Comparison of ENCODE assay signal across 7 cellular contexts in the genomic region with DNA sequence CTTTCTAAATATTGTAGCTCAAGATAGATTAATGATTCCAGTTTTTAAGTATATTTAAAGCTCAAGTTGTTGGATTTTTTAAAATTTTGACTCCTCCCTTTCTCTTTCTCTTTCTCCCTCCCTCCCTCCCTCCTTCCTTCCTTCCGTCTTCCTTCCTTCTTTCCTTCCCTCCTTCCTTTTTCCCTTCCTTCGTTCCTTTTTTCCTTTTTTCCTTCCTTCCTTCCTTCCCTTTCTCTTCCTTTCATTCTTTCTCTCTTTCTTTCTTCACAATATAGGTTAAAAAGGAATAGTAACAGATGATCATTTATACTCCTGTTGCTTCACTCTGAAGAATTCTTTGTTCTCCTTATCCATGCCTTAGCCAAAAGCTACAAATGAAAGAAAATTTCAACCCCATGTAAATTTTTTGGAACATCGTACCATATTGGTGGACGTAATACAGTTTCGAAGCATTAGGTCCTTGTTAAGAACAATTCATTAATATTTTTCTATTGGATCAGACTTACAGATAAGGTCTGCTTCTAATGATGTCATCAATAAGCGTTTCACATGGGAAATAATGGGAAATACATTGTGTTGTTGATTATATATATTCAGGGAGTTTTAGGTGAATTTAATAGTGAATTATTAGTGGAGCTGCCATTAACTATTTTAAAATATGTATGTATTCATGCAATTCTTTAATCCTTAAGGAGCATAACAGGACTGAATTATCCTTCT.
"Had no signal": no experiment of that assay in that cellular context is flagged by ENCODE, and none has a peak within 500 bp of the region (broad histone marks: within the 10 kb centered on the region; RNA-seq: fewer than 3 reads in every experiment).

No MANE protein-coding gene starts in this region.

- FAIRE-seq: HTR-8/SVneo had no signal

- DNase-seq: IMR-90, Kasumi-1, KBM-7, KG1 had no signal

- H3K27ac ChIP-seq: HL-60, KMS-11 had no signal

- H3K9ac ChIP-seq: KMS-11 had no signal

- H3K4me2 ChIP-seq: KMS-11 had no signal
